8 cellular contexts compared by ENCODE assay signal in genomic region chr2:203535078-203535783, GRCh38. TPM values are rescaled to one million over a fixed set of nuclear protein-coding genes. Genes with fewer than 3 reads are reported as not detected.
DNase-seq lines count a peak whose midpoint lies in the region; ATAC-seq and TF ChIP-seq lines count a peak whose summit lies in the region.

TSS of gene RAPH1 (minus strand) at chr2:203535301. CDS start at chr2:203495353, 39,948 bp downstream.

- peak; percentile 89 for DNase-seq in CD1c-positive myeloid dendritic cell (ENCODE audit: extremely low spot score)
- DNase-seq in Karpas-422, result no peak
- peak; percentile 91 for DNase-seq in SHP77 treated with DMSO at 0.1 percent for 48 hours (lab: John Stamatoyannopoulos, UW)
- DNase-seq in activated naive CD4-positive, alpha-beta T cell treated with Interleukin-2 at 50 U/mL for 16 hours, result peak; percentile 66
- peak; percentile 66 to 80 for DNase-seq in foreskin keratinocyte
- DNase-seq in neural crest cell (ENCODE audit: low read depth, low spot score), result peak; percentile 70
- peak; percentile 30 to 63 for DNase-seq in stimulated activated naive CD8-positive, alpha-beta T cell treated with anti-CD3 and anti-CD28 coated beads, Interleukin-15, amount 100 ng/mL, for 72 hours

- H4K20me1 ChIP-seq in Karpas-422 (ENCODE audit: insufficient read depth, low read depth, low read length), result no peaks in the 10 kb centered on the region

- peaks cover 38% of the 10 kb centered on the region for H3K4me1 Mint-ChIP-seq in neural crest cell
- H3K4me1 Mint-ChIP-seq in stimulated activated naive CD8-positive, alpha-beta T cell treated with anti-CD3 and anti-CD28 coated beads, Interleukin-15, amount 100 ng/mL, for 72 hours, result peaks cover 25% of the 10 kb centered on the region

- H3K9me3 Mint-ChIP-seq in neural crest cell, result peaks cover 5% of the 10 kb centered on the region
- H3K9me3 Mint-ChIP-seq in stimulated activated naive CD8-positive, alpha-beta T cell treated with anti-CD3 and anti-CD28 coated beads, Interleukin-15, amount 100 ng/mL, for 72 hours, result peaks cover 17 to 19% of the 10 kb centered on the region in 2 donors

- H3K27me3 ChIP-seq in Karpas-422 (ENCODE audit: low read length), result no peaks in the 10 kb centered on the region
- H3K27me3 ChIP-seq in foreskin keratinocyte, result no peaks in the 10 kb centered on the region

- no peaks in the 10 kb centered on the region for H3K36me3 ChIP-seq in Karpas-422 (ENCODE audit: insufficient read depth, low read length)

- H3K9me3 ChIP-seq in Karpas-422 (ENCODE audit: low read length), result no peaks in the 10 kb centered on the region

- peak within 1 kb of the TSS; percentile 83 for H3K27ac Mint-ChIP-seq in neural crest cell (ENCODE audit: unreplicated experiment)
- peak within 1 kb of the TSS; percentile 72 to 86 for H3K27ac Mint-ChIP-seq in stimulated activated naive CD8-positive, alpha-beta T cell treated with anti-CD3 and anti-CD28 coated beads, Interleukin-15, amount 100 ng/mL, for 72 hours

- H2AFZ ChIP-seq in Karpas-422 (ENCODE audit: low read length), result no peak within 1 kb of the TSS

- H3K27ac ChIP-seq in Karpas-422 (ENCODE audit: low read length), result no peak within 1 kb of the TSS
- peak within 1 kb of the TSS; percentile 71 for H3K27ac ChIP-seq in foreskin keratinocyte

- no peaks in the 10 kb centered on the region for H3K36me3 Mint-ChIP-seq in neural crest cell (ENCODE audit: low read depth)

- ATAC-seq in GM21447 (IDR thresholded peaks at IDR 0.05; ENCODE audit: unreplicated experiment), result peak; percentile 51
- peak; percentile 87 for ATAC-seq in foreskin keratinocyte
- peak; percentile 79 for ATAC-seq in stimulated activated naive CD8-positive, alpha-beta T cell treated with anti-CD3 and anti-CD28 coated beads, Interleukin-15, amount 100 ng/mL, for 72 hours

- H3K9me2 ChIP-seq in Karpas-422 (replicated peaks; ENCODE audit: insufficient read depth, low read length), result no peaks in the 10 kb centered on the region

- H3K4me3 Mint-ChIP-seq in neural crest cell, result peak within 1 kb of the TSS; percentile 99
- peak within 1 kb of the TSS; percentile 75 to 91 for H3K4me3 Mint-ChIP-seq in stimulated activated naive CD8-positive, alpha-beta T cell treated with anti-CD3 and anti-CD28 coated beads, Interleukin-15, amount 100 ng/mL, for 72 hours

- peak within 1 kb of the TSS; percentile 58 for H3K4me3 ChIP-seq in Karpas-422 (ENCODE audit: low read length)

- TF ChIP-seq CTCF in foreskin keratinocyte (conservative IDR thresholded peaks at IDR 0.05), result peak; percentile 1
- no peak for TF ChIP-seq CTCF in neural crest cell (conservative IDR thresholded peaks at IDR 0.05)

- 0 out of 2 replicates have a peak within 1 kb of the TSS, but pooled peaks have one; percentile 9 for H3K9ac ChIP-seq in Karpas-422 (ENCODE audit: low read length)

- H3K27me3 Mint-ChIP-seq in neural crest cell (ENCODE audit: low read depth), result peaks cover 6% of the 10 kb centered on the region
- H3K27me3 Mint-ChIP-seq in stimulated activated naive CD8-positive, alpha-beta T cell treated with anti-CD3 and anti-CD28 coated beads, Interleukin-15, amount 100 ng/mL, for 72 hours, result peaks cover 57% of the 10 kb centered on the region

- peak within 1 kb of the TSS; percentile 61 for H3K4me2 ChIP-seq in Karpas-422 (ENCODE audit: low read depth, low read length, poor library complexity, severe bottlenecking)

- no peaks in the 10 kb centered on the region for H3K79me2 ChIP-seq in Karpas-422 (ENCODE audit: low read length)

- H3K4me1 ChIP-seq in Karpas-422 (ENCODE audit: low read length), result 0 out of 2 replicates have a peak, but pooled peaks cover 2% of the 10 kb centered on the region
- peaks cover 12% of the 10 kb centered on the region for H3K4me1 ChIP-seq in foreskin keratinocyte

RNA-seq across cellular contexts. Expression of gene RAPH1, which starts in this region (rescaled TPM):
- total RNA-seq in Karpas-422 (2014; rRNA removed; shearing (Covaris generic); ENCODE audit: low replicate concordance), result not detected in 2 replicates
- total RNA-seq in foreskin keratinocyte, result 9.9 and 12.3 TPM in 2 replicates
- polyA plus RNA-seq in foreskin keratinocyte, result 1.5 and 1.9 TPM in 2 replicates
- 24.8 and 25.7 TPM in 2 replicates for total RNA-seq in neural crest cell

Comparison
In these comparisons a context has a peak if more than half of its experiments do, and no peak if none do; other contexts are left out.
1. RNA of gene RAPH1 (total RNA-seq): 24.8 to 25.7 TPM in neural crest cell and 9.9 to 12.3 TPM in foreskin keratinocyte; not detected in Karpas-422; every median in the first group is over 10 times any median in the second.
2. Peak in every context shown above with its lines, with median percentiles within 50 percentile points of each other: ATAC-seq.